In genomic region chr16:3022208-3022696, GRCh38 we compare ENCODE assay signal across 8 cellular contexts.
DNase-seq lines count a peak whose midpoint lies in the region; ATAC-seq, FAIRE-seq and TF ChIP-seq lines count a peak whose summit lies in the region.

No MANE protein-coding gene starts in this region.

- H3K36me3 ChIP-seq in RWPE2 (ENCODE audit: low read depth), result peaks cover 43% of the 10 kb centered on the region

- TF ChIP-seq CTCF in RWPE2 (IDR thresholded peaks at IDR 0.05; ENCODE audit: poor library complexity, severe bottlenecking), result no peak

- H3K27me3 ChIP-seq in RWPE2 (ENCODE audit: insufficient read depth, poor library complexity, severe bottlenecking), result no peaks in the 10 kb centered on the region

- H3K4me3 ChIP-seq in RWPE2 (ENCODE audit: severe bottlenecking), result peak overlapping the region; percentile 89

- H3K4me1 ChIP-seq in RWPE2 (ENCODE audit: insufficient read depth, poor library complexity, severe bottlenecking), result peaks cover 7% of the 10 kb centered on the region

- DNase-seq in GM19239 (ENCODE audit: insufficient read length, low spot score), result no peak
- DNase-seq in RWPE2 (ENCODE audit: low spot score), result peak; percentile 93
- peak; percentile 82 for DNase-seq in activated gamma-delta T cell treated with anti-CD3 and anti-CD28 coated beads, Interleukin-2, amount 50 U/mL, for 16 hours (ENCODE audit: low read depth)
- peak; percentile 94 for DNase-seq in fibroblast of the conjunctiva (ENCODE audit: low read depth)
- DNase-seq in nucleus accumbens (lab: John Stamatoyannopoulos, UW), result peak in 45 of 56 donors; percentile 5 to 89 (median 58)
- DNase-seq in stromal cell of bone marrow (ENCODE audit: low read depth), result peak; percentile 93
- DNase-seq in NCI-H1694 treated with DMSO at 0.1 percent for 48 hours (lab: John Stamatoyannopoulos, UW), result no peak

- no peaks in the 10 kb centered on the region for H3K9me3 ChIP-seq in RWPE2 (ENCODE audit: severe bottlenecking)

- H3K27ac ChIP-seq in RWPE2 (ENCODE audit: poor library complexity, severe bottlenecking), result peak overlapping the region; percentile 100

- ATAC-seq in RWPE2 (ENCODE audit: low read depth), result peak; percentile 13
- ATAC-seq in HG02981 (IDR thresholded peaks at IDR 0.05; ENCODE audit: unreplicated experiment), result no peak

- FAIRE-seq in GM19239 (lab: Jason Lieb, UNC), result peak; percentile 40

Comparison
In these comparisons a context has a peak if more than half of its experiments do, and no peak if none do; other contexts are left out.
1. DNase-seq: peak in RWPE2 (single experiment), activated gamma-delta T cell treated with anti-CD3 and anti-CD28 coated beads, Interleukin-2, amount 50 U/mL, for 16 hours (single experiment), fibroblast of the conjunctiva (single experiment), nucleus accumbens (45 of 56) and stromal cell of bone marrow (single experiment); none in GM19239 (single experiment) and NCI-H1694 treated with DMSO at 0.1 percent for 48 hours (single experiment).